ENCODE assay signal across 11 cellular contexts in the genomic region with DNA sequence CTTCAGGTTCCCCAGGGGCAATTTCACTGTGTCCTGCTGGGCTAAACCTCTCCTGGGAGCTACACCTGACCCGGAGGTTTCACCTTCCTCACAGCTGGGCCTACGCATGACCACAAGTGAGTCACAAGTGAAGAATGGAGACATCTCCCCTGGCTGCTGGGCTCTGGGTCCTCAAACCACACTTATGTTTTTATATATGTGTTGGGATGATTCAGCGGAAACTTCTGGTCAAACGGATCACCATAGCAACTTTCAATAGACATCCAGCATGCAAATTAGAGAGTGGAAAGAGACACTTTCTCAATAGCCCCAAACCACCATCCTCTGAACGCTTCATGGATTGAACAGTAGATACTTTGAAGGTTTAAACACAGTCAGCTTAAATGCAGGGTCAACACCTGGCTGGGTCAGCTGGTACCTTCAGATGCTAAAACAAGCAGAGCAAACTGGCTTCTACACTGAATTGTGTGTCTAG. TPM values are rescaled to one million over a fixed set of nuclear protein-coding genes. Genes with fewer than 3 reads are reported as not detected.
DNase-seq lines count a peak whose midpoint lies in the region; ATAC-seq and TF ChIP-seq lines count a peak whose summit lies in the region.
"Had no signal": no experiment of that assay in that cellular context is flagged by ENCODE, and none has a peak within 500 bp of the region (broad histone marks: within the 10 kb centered on the region; RNA-seq: fewer than 3 reads in every experiment).

No MANE protein-coding gene starts in this region.

- no TSS peak for BruUV-seq in Caco-2 (replicated peaks; lab: Mats Ljungman, UMichigan)

- peaks cover 29% of the 10 kb centered on the region for H3K4me1 Mint-ChIP-seq in activated T-cell treated with anti-CD3 and anti-CD28 coated beads, Interleukin-2, amount 50 U/mL, for 72 hours (ENCODE audit: low read depth)
- no peaks in the 10 kb centered on the region for H3K4me1 Mint-ChIP-seq in Caco-2 (ENCODE audit: low read depth, unreplicated experiment)

- peak; percentile 23 for DNase-seq in NOMO-1 treated with DMSO at 0.1 percent for 48 hours (lab: John Stamatoyannopoulos, UW; ENCODE audit: unreplicated experiment)
- DNase-seq in NOMO-1 treated with dmso at 0.1 percent for 144 hours (lab: John Stamatoyannopoulos, UW; ENCODE audit: unreplicated experiment) = no peak
- DNase-seq in activated T-cell treated with anti-CD3 and anti-CD28 coated beads, Interleukin-2, amount 50 U/mL, for 72 hours = peak; percentile 79 to 85
- peak; percentile 22 to 34 for DNase-seq in stimulated activated CD4-positive, alpha-beta T cell treated with anti-CD3 and anti-CD28 coated beads, Interleukin-1b, Interleukin-23, amount 100 ng/mL, for 4 hours (ENCODE audit: low read depth in 2 of 2)
- DNase-seq in 8988T = no peak
- DNase-seq in Caco-2 = no peak
- DNase-seq: naive B cell had no signal

- TF ChIP-seq CTCF in Caco-2 (IDR thresholded peaks at IDR 0.05; ENCODE audit: insufficient read depth in 1 of 2, low read depth in 1 of 2, low read length in 1 of 2, severe bottlenecking in 1 of 2, unreplicated experiment in 1 of 2) (no peak), gastroesophageal sphincter (IDR thresholded peaks at IDR 0.05) (no peak)

- WGBS in gastroesophageal sphincter (ENCODE audit: low coverage in 1 of 2), 2 donors = 82 to 92% methylated on average over 4 to 5 of the region's 5 CpGs

- peaks cover 44% of the 10 kb centered on the region for H3K27me3 Mint-ChIP-seq in activated T-cell treated with anti-CD3 and anti-CD28 coated beads, Interleukin-2, amount 50 U/mL, for 72 hours (ENCODE audit: low read depth)
- peaks cover 10% of the 10 kb centered on the region for H3K27me3 Mint-ChIP-seq in Caco-2 (ENCODE audit: insufficient read depth, unreplicated experiment)

- no peak overlapping the region for H3K27ac ChIP-seq in gastroesophageal sphincter
- H3K27ac ChIP-seq: A549, SK-N-MC had no signal

- H3K4me1 ChIP-seq in Caco-2 = no peaks in the 10 kb centered on the region
- no peaks in the 10 kb centered on the region for H3K4me1 ChIP-seq in gastroesophageal sphincter

- H3K27ac Mint-ChIP-seq in activated T-cell treated with anti-CD3 and anti-CD28 coated beads, Interleukin-2, amount 50 U/mL, for 72 hours = peak overlapping the region; percentile 72
- H3K27ac Mint-ChIP-seq in Caco-2 (ENCODE audit: unreplicated experiment) = no peak overlapping the region
- H3K27ac Mint-ChIP-seq: naive B cell had no signal

- CTCF ChIA-PET in Caco-2 (lab: Charles Lee) = no interaction called here

- no peaks in the 10 kb centered on the region for H3K36me3 ChIP-seq in Caco-2 (ENCODE audit: control insufficient read depth, insufficient read depth, low read length)
- H3K36me3 ChIP-seq in gastroesophageal sphincter = no peaks in the 10 kb centered on the region

- H3K9me3 ChIP-seq in Caco-2 = no peaks in the 10 kb centered on the region
- H3K9me3 ChIP-seq in gastroesophageal sphincter = no peaks in the 10 kb centered on the region
- H3K9me3 ChIP-seq: A549 had no signal

- peak overlapping the region; percentile 41 to 79 for H3K4me3 Mint-ChIP-seq in activated T-cell treated with anti-CD3 and anti-CD28 coated beads, Interleukin-2, amount 50 U/mL, for 72 hours
- H3K4me3 Mint-ChIP-seq in Caco-2 (ENCODE audit: unreplicated experiment) = no peak overlapping the region
- H3K4me3 Mint-ChIP-seq: naive B cell had no signal

- intact Hi-C loops in Caco-2 (cut with micrococcal nuclease; ENCODE audit: unreplicated experiment) = no loop called here

- peaks cover 0 to 2% of the 10 kb centered on the region in 2 donors for H3K36me3 Mint-ChIP-seq in activated T-cell treated with anti-CD3 and anti-CD28 coated beads, Interleukin-2, amount 50 U/mL, for 72 hours (ENCODE audit: insufficient read depth in 2 of 2)
- no peaks in the 10 kb centered on the region for H3K36me3 Mint-ChIP-seq in Caco-2 (ENCODE audit: insufficient read depth, unreplicated experiment)
- H3K36me3 Mint-ChIP-seq: naive B cell had no signal

- ATAC-seq in HG03558 (IDR thresholded peaks at IDR 0.05; ENCODE audit: extremely low read depth, unreplicated experiment) = peak; percentile 84
- peak; percentile 97 for ATAC-seq in activated T-cell treated with anti-CD3 and anti-CD28 coated beads, Interleukin-2, amount 50 U/mL, for 72 hours (replicated peaks in 1 of 2)
- ATAC-seq in gastroesophageal sphincter = no peak
- ATAC-seq: A549 had no signal

- H3K4me3 ChIP-seq in Caco-2 (ENCODE audit: low read depth, low read length) = no peak overlapping the region
- H3K4me3 ChIP-seq in gastroesophageal sphincter = no peak overlapping the region
- H3K4me3 ChIP-seq: A549, SK-N-MC had no signal

- POLR2A ChIA-PET in Caco-2 (lab: Charles Lee) = no interaction called here

- TF ChIP-seq EP300 in gastroesophageal sphincter (IDR thresholded peaks at IDR 0.05) = no peak

- H3K9me3 Mint-ChIP-seq in activated T-cell treated with anti-CD3 and anti-CD28 coated beads, Interleukin-2, amount 50 U/mL, for 72 hours = peaks cover 3% of the 10 kb centered on the region in 2 donors
- H3K9me3 Mint-ChIP-seq in Caco-2 (ENCODE audit: unreplicated experiment) = no peaks in the 10 kb centered on the region

- no peak for TF ChIP-seq POLR2A in gastroesophageal sphincter (IDR thresholded peaks at IDR 0.05)

- no peaks in the 10 kb centered on the region; the same call in 1 of the 2 replicates for H3K27me3 ChIP-seq in Caco-2 (replicated peaks; ENCODE audit: control insufficient read depth, insufficient read depth, low read length)
- H3K27me3 ChIP-seq in gastroesophageal sphincter = peaks cover 16% of the 10 kb centered on the region

RNA-seq across cellular contexts. Expression of gene MAF, which starts 28.0 kb away (rescaled TPM):
- 100 to 1,000 TPM in 1 of 2 donors, 10 to 100 TPM in 1; 46.7 to 208 TPM for total RNA-seq in activated T-cell treated with anti-CD3 and anti-CD28 coated beads, Interleukin-2, amount 50 U/mL, for 72 hours
- total RNA-seq in Caco-2 (2022) = 3.6 and 4.2 TPM in 2 replicates
- 10 to 100 TPM; 24.8 to 52.0 (median 33.6) TPM for total RNA-seq in gastroesophageal sphincter

Comparison
In these comparisons a context has a peak if more than half of its experiments do, and no peak if none do; other contexts are left out.
1. DNase-seq: peak in NOMO-1 treated with DMSO at 0.1 percent for 48 hours (single experiment), activated T-cell treated with anti-CD3 and anti-CD28 coated beads, Interleukin-2, amount 50 U/mL, for 72 hours (2 of 2) and stimulated activated CD4-positive, alpha-beta T cell treated with anti-CD3 and anti-CD28 coated beads, Interleukin-1b, Interleukin-23, amount 100 ng/mL, for 4 hours (2 of 2); none in NOMO-1 treated with dmso at 0.1 percent for 144 hours (single experiment), 8988T (single experiment) and Caco-2 (0 of 2).